In genomic region chr3:117322866-117323265, GRCh38 we compare ENCODE assay signal across 13 cellular contexts.
DNase-seq lines count a peak whose midpoint lies in the region; ATAC-seq and TF ChIP-seq lines count a peak whose summit lies in the region.
"Had no signal": no experiment of that assay in that cellular context is flagged by ENCODE, and none has a peak within 500 bp of the region (broad histone marks: within the 10 kb centered on the region; RNA-seq: fewer than 3 reads in every experiment).

No MANE protein-coding gene starts in this region.

- in situ Hi-C loops in astrocyte of the spinal cord (cut with HindIII; ENCODE audit: low sequenced_read_pairs) (no loop called here), ACHN (cut with HindIII; ENCODE audit: low pct_ligation_motif_present, low pct_unique_long_range_greater_than_20kb, low sequenced_read_pairs) (no loop called here)

- H3K27ac ChIP-seq in left lung, result no peak overlapping the region
- H3K27ac ChIP-seq in testis, result no peak overlapping the region
- H3K27ac ChIP-seq: heart right ventricle, upper lobe of right lung had no signal

- H3K9me3 ChIP-seq in left lung, result no peaks in the 10 kb centered on the region
- H3K9me3 ChIP-seq in testis, result no peaks in the 10 kb centered on the region
- H3K9me3 ChIP-seq: upper lobe of right lung had no signal

- H3K4me3 ChIP-seq in astrocyte of the spinal cord (ENCODE audit: low read depth, low read length), result no peak overlapping the region
- no peak overlapping the region for H3K4me3 ChIP-seq in left lung
- no peak overlapping the region for H3K4me3 ChIP-seq in testis
- H3K4me3 ChIP-seq: heart right ventricle, upper lobe of right lung had no signal

- WGBS in testis, 2 donors, result 43% methylated on average over 1 of the region's 1 CpG

- intact Hi-C loops in left lung (cut with DNase I) (no loop called here), testis (cut with DNase I; ENCODE audit: low total_unique reads) (no loop called here)

- DNase-seq in EH (ENCODE audit: low read depth) (peak; percentile 32), Kasumi-1 (lab: John Stamatoyannopoulos, UW) (peak; percentile 26 to 60), astrocyte of the spinal cord (ENCODE audit: low read depth, low spot score) (peak; percentile 6), left lung (no peak), NCI-H2171 treated with DMSO at 0.1 percent for 48 hours (lab: John Stamatoyannopoulos, UW) (no peak), ACHN (no peak), DMS114 treated with DMSO at 0.1 percent for 48 hours (lab: John Stamatoyannopoulos, UW; ENCODE audit: unreplicated experiment) (no peak), testis (no peak)
- DNase-seq: activated naive CD4-positive, alpha-beta T cell; COR-L47; heart right ventricle; NCI-H345; upper lobe of right lung had no signal

- H3K4me1 ChIP-seq in left lung, result no peaks in the 10 kb centered on the region
- no peaks in the 10 kb centered on the region for H3K4me1 ChIP-seq in testis
- H3K4me1 ChIP-seq: heart right ventricle, upper lobe of right lung had no signal

- no peaks in the 10 kb centered on the region for H3K27me3 ChIP-seq in left lung
- no peaks in the 10 kb centered on the region for H3K27me3 ChIP-seq in testis
- H3K27me3 ChIP-seq: heart right ventricle, upper lobe of right lung had no signal

- no peaks in the 10 kb centered on the region for H3K36me3 ChIP-seq in left lung
- H3K36me3 ChIP-seq in testis (ENCODE audit: low read depth, missing control alignments), result no peaks in the 10 kb centered on the region
- H3K36me3 ChIP-seq: heart right ventricle, upper lobe of right lung had no signal

- TF ChIP-seq CTCF in astrocyte of the spinal cord (IDR thresholded peaks at IDR 0.05; ENCODE audit: low read depth, low read length), result no peak
- no peak for TF ChIP-seq CTCF in left lung (IDR thresholded peaks at IDR 0.05)
- TF ChIP-seq CTCF in testis (IDR thresholded peaks at IDR 0.05), result no peak

- peak; percentile 43 for ATAC-seq in left lung
- ATAC-seq: heart right ventricle, upper lobe of right lung had no signal

- TF ChIP-seq POLR2A in testis (IDR thresholded peaks at IDR 0.05), result no peak

Comparison
In these comparisons a context has a peak if more than half of its experiments do, and no peak if none do; other contexts are left out.
1. DNase-seq: peak in EH (single experiment), Kasumi-1 (2 of 2) and astrocyte of the spinal cord (single experiment); none in left lung (0 of 2), NCI-H2171 treated with DMSO at 0.1 percent for 48 hours (single experiment), ACHN (single experiment), DMS114 treated with DMSO at 0.1 percent for 48 hours (single experiment) and testis (single experiment).